ENCODE assay signal across 16 cellular contexts in genomic region chr9:106962105-106962504, GRCh38.
A peak's percentile ranks its signal among the peaks of the same experiment; 100 is the strongest.
DNase-seq lines count a peak whose midpoint lies in the region; ATAC-seq, FAIRE-seq and TF ChIP-seq lines count a peak whose summit lies in the region.
"Had no signal": no experiment of that assay in that cellular context is flagged by ENCODE, and none has a peak within 500 bp of the region (broad histone marks: within the 10 kb centered on the region; RNA-seq: fewer than 3 reads in every experiment).

No MANE protein-coding gene starts in this region.

- peaks cover 30% of the 10 kb centered on the region for H3K79me1 ChIP-seq in mesenchymal stem cell (replicated peaks; ENCODE audit: low read length, poor library complexity, severe bottlenecking)

- H2AFZ ChIP-seq in mesenchymal stem cell (ENCODE audit: low read depth, low read length), result no peak overlapping the region

- TF ChIP-seq CTCF in A549 (IDR thresholded peaks at IDR 0.05) (no peak), choroid plexus epithelial cell (conservative IDR thresholded peaks at IDR 0.05; ENCODE audit: low read depth, low read length) (peak; percentile 14), WERI-Rb-1 (IDR thresholded peaks at IDR 0.05; ENCODE audit: low read depth, low read length) (no peak)

- no peaks in the 10 kb centered on the region for H3K27me3 ChIP-seq in mesenchymal stem cell (ENCODE audit: control insufficient read depth in 1 of 2, insufficient read depth in 1 of 2, low read length in 2 of 2)
- no peaks in the 10 kb centered on the region for H3K27me3 ChIP-seq in WERI-Rb-1 (ENCODE audit: insufficient read depth, low read depth, severe bottlenecking)
- H3K27me3 ChIP-seq: pancreas had no signal

- H4K91ac ChIP-seq in mesenchymal stem cell (ENCODE audit: low read length), result no peak overlapping the region

- H2BK5ac ChIP-seq in mesenchymal stem cell (ENCODE audit: low read depth, low read length, poor library complexity, severe bottlenecking), result no peak overlapping the region

- H3K27ac ChIP-seq in A549, result no peak overlapping the region
- H3K27ac ChIP-seq in mesenchymal stem cell (ENCODE audit: low read length, poor library complexity, severe bottlenecking), result peak overlapping the region; percentile 45
- H3K27ac ChIP-seq in WERI-Rb-1, result no peak overlapping the region
- H3K27ac ChIP-seq: pancreas had no signal

- no peak overlapping the region for H3K23ac ChIP-seq in mesenchymal stem cell (ENCODE audit: low read length in 2 of 2)

- H2BK12ac ChIP-seq in mesenchymal stem cell (ENCODE audit: low read length in 2 of 2), result no peak overlapping the region

- no peak overlapping the region for H2AK5ac ChIP-seq in mesenchymal stem cell (ENCODE audit: low read length, severe bottlenecking)

- H3K4me2 ChIP-seq in A549 (no peak overlapping the region), mesenchymal stem cell (ENCODE audit: low read length, poor library complexity, severe bottlenecking) (no peak overlapping the region)

- DNase-seq in A549 (ENCODE audit: low read depth in 1 of 2, low spot score in 1 of 2), result no peak
- peak; percentile 28 for DNase-seq in M059J (ENCODE audit: low read depth)
- peak; percentile 56 for DNase-seq in choroid plexus epithelial cell (ENCODE audit: low read depth)
- no peak for DNase-seq in mesenchymal stem cell
- no peak for DNase-seq in WERI-Rb-1
- no peak for DNase-seq in SKM-1 (lab: John Stamatoyannopoulos, UW; ENCODE audit: unreplicated experiment)
- no peak for DNase-seq in RKO (ENCODE audit: low spot score)
- DNase-seq: effector memory CD8-positive, alpha-beta T cell; H9; islet precursor cell; NCI-H1694 treated with DMSO at 0.1 percent for 48 hours; NCI-H526; pancreas had no signal

- no peak overlapping the region for H3K4ac ChIP-seq in mesenchymal stem cell (ENCODE audit: low read depth in 1 of 2, low read length in 2 of 2)

- 63% methylated on average over 2 of the region's 2 CpGs for WGBS in A549 (ENCODE audit: missing lambda C conversion rate)
- 96% methylated on average over 1 of the region's 2 CpGs for WGBS in mesenchymal stem cell

- POLR2A ChIA-PET in A549 (lab: Yijun Ruan, JAX), result no interaction called here

- H3K36me3 ChIP-seq in mesenchymal stem cell (ENCODE audit: control insufficient read depth in 1 of 2, insufficient read depth in 2 of 2, low read depth in 1 of 2, low read length in 2 of 2) (peaks cover 4 to 13% of the 10 kb centered on the region in 2 experiments), WERI-Rb-1 (peaks cover 2% of the 10 kb centered on the region)

- H3K9ac ChIP-seq in mesenchymal stem cell (ENCODE audit: low read length), result no peak overlapping the region

- no peak overlapping the region for H2BK15ac ChIP-seq in mesenchymal stem cell (ENCODE audit: low read depth, poor library complexity, severe bottlenecking)

- peak overlapping the region in 1 of 2 experiments; percentile 21 for H3K18ac ChIP-seq in mesenchymal stem cell (ENCODE audit: low read depth in 1 of 2, low read length in 2 of 2)

- TF ChIP-seq POLR2A in A549 (IDR thresholded peaks at IDR 0.05; ENCODE audit: low read length), result no peak

- TF ChIP-seq RAD21 in A549 (conservative IDR thresholded peaks at IDR 0.05 in 1 of 2, IDR thresholded peaks at IDR 0.05 in 1 of 2), result no peak

- no peak for TF ChIP-seq EP300 in A549 (IDR thresholded peaks at IDR 0.05)

- no peak overlapping the region for H4K8ac ChIP-seq in mesenchymal stem cell (ENCODE audit: low read length)

- H2BK120ac ChIP-seq in mesenchymal stem cell (ENCODE audit: low read depth, low read length), result no peak overlapping the region

- no peak overlapping the region for H3K14ac ChIP-seq in mesenchymal stem cell (ENCODE audit: low read length in 2 of 2)

- peaks cover 18% of the 10 kb centered on the region; the same call in 2 of the 3 replicates for H3K4me1 ChIP-seq in A549
- peaks cover 8% of the 10 kb centered on the region for H3K4me1 ChIP-seq in mesenchymal stem cell (ENCODE audit: control insufficient read depth, insufficient read depth, low read depth, low read length)
- H3K4me1 ChIP-seq: pancreas had no signal

- ATAC-seq in A549, result no peak
- no peak for ATAC-seq in esophagus mucosa
- ATAC-seq: effector memory CD8-positive, alpha-beta T cell; GM12878; Panc1; pancreas had no signal

- H3K9me3 ChIP-seq in A549 (no peaks in the 10 kb centered on the region), mesenchymal stem cell (ENCODE audit: control insufficient read depth, low read length) (peaks cover 24% of the 10 kb centered on the region), WERI-Rb-1 (ENCODE audit: severe bottlenecking) (no peaks in the 10 kb centered on the region)
- H3K9me3 ChIP-seq: pancreas had no signal

- CTCF ChIA-PET in A549 (lab: Yijun Ruan, JAX), result interaction anchor here (0.7 kb wide), 1 partner anchor 100 kb away, joined by 3 read pairs; no protein-coding TSS in a partner anchor

- no peak overlapping the region for H3K4me3 ChIP-seq in A549
- H3K4me3 ChIP-seq in choroid plexus epithelial cell (ENCODE audit: low read depth, low read length), result no peak overlapping the region
- peak overlapping the region in 1 of 2 experiments; percentile 2 for H3K4me3 ChIP-seq in mesenchymal stem cell (ENCODE audit: insufficient read depth in 1 of 2, low read depth in 1 of 2, low read length in 2 of 2)
- no peak overlapping the region for H3K4me3 ChIP-seq in WERI-Rb-1 (ENCODE audit: low read depth, low read length)
- H3K4me3 ChIP-seq: GM12878, pancreas had no signal

- FAIRE-seq in A549 (lab: Jason Lieb, UNC), result peak; percentile 32
- FAIRE-seq: GM12878, pancreas had no signal

TF ChIP-seq in A549, 52 proteins besides CTCF, POLR2A, EP300 and RAD21:
- TF ChIP-seq ATOH8 (CRISPR knock-in tag; IDR thresholded peaks at IDR 0.05; ENCODE audit: low read depth), result no peak
- TF ChIP-seq ZNF302 (CRISPR knock-in tag; IDR thresholded peaks at IDR 0.05), result no peak
- no peak for TF ChIP-seq ELK1 (IDR thresholded peaks at IDR 0.05; ENCODE audit: low read depth, low read length)
- no peak for TF ChIP-seq SMC3 (IDR thresholded peaks at IDR 0.05)
- no peak for TF ChIP-seq RARB (CRISPR knock-in tag; IDR thresholded peaks at IDR 0.05)
- TF ChIP-seq BHLHE40 (IDR thresholded peaks at IDR 0.05; ENCODE audit: low read depth, low read length), result no peak
- TF ChIP-seq NR3C1 (IDR thresholded peaks at IDR 0.05), result no peak

Comparison
In these comparisons a context has a peak if more than half of its experiments do, and no peak if none do; other contexts are left out.
1. DNase-seq: peak in M059J (single experiment) and choroid plexus epithelial cell (single experiment); none in A549 (0 of 2), mesenchymal stem cell (single experiment), WERI-Rb-1 (single experiment), SKM-1 (single experiment) and RKO (single experiment).